18 cellular contexts compared by ENCODE assay signal in the genomic region with DNA sequence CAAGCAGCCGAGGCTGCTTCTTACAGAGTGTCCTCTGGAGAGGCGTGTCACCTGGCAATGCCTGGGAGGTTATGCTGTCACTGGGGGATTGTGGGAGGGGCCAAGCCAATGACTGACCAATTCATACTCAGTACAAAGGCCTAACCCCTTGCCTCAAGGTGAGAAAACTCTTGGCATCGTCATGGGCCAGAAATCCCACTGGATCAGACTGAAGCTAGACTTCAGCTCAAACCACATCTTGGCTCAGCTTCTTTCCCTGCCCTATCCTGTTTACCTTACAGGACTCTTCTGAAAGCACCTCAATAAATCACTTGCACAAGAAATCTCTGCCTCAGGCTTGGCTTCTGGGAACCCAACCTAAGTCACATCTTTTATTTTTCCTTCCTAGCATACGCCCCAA. TPM values are rescaled to one million over a fixed set of nuclear protein-coding genes. Genes with fewer than 3 reads are reported as not detected.
A peak's percentile ranks its signal among the peaks of the same experiment; 100 is the strongest.
DNase-seq lines count a peak whose midpoint lies in the region; ATAC-seq and TF ChIP-seq lines count a peak whose summit lies in the region.
"Had no signal": no experiment of that assay in that cellular context is flagged by ENCODE, and none has a peak within 500 bp of the region (broad histone marks: within the 10 kb centered on the region; RNA-seq: fewer than 3 reads in every experiment).

No MANE protein-coding gene starts in this region.

- peaks cover 2% of the 10 kb centered on the region for H3K4me1 ChIP-seq in right cardiac atrium (ENCODE audit: control insufficient read depth, insufficient read depth, low read length)
- H3K4me1 ChIP-seq in psoas muscle = peaks cover 24% of the 10 kb centered on the region
- no peaks in the 10 kb centered on the region for H3K4me1 ChIP-seq in uterus
- H3K4me1 ChIP-seq: colonic mucosa had no signal

- no peak for TF ChIP-seq POLR2A in uterus (IDR thresholded peaks at IDR 0.05)

- intact Hi-C loops in right cardiac atrium (cut with DNase I) = loop anchor here (2.0 to 10.0 kb wide), 5 partner anchors 92 to 264 kb away; no protein-coding TSS in a partner anchor
- intact Hi-C loops in psoas muscle (cut with DNase I) = no loop called here
- intact Hi-C loops in uterus (cut with DNase I; ENCODE audit: low total_unique reads) = loop anchor here (10.0 kb wide), 1 partner anchor 272 kb away; no protein-coding TSS in a partner anchor

- no peak for TF ChIP-seq CTCF in psoas muscle (IDR thresholded peaks at IDR 0.05)
- TF ChIP-seq CTCF in uterus (IDR thresholded peaks at IDR 0.05) = no peak

- ATAC-seq in right cardiac atrium (peak; percentile 3 to 7), psoas muscle (peak in 3 of 4 donors; percentile 35 to 59 (median 39)), GM21619 (IDR thresholded peaks at IDR 0.05; ENCODE audit: unreplicated experiment) (no peak), HG03025 (IDR thresholded peaks at IDR 0.05; ENCODE audit: low FRiP score, unreplicated experiment) (no peak)
- ATAC-seq: activated CD8-positive, alpha-beta memory T cell treated with anti-CD3 and anti-CD28 coated beads, Interleukin-2, amount 10 ng/mL, durations not matched to agents 7 days and 5 days had no signal

- H3K4me3 ChIP-seq in right cardiac atrium (ENCODE audit: low read length) (no peak overlapping the region), psoas muscle (no peak overlapping the region), uterus (no peak overlapping the region)
- H3K4me3 ChIP-seq: colonic mucosa had no signal

- H3K27me3 ChIP-seq in right cardiac atrium (ENCODE audit: control insufficient read depth, insufficient read depth) (no peaks in the 10 kb centered on the region), psoas muscle (ENCODE audit: insufficient read depth in 3 of 3, low read length in 2 of 3) (no peaks in the 10 kb centered on the region), uterus (no peaks in the 10 kb centered on the region)
- H3K27me3 ChIP-seq: colonic mucosa had no signal

- DNase-seq in Daoy (ENCODE audit: low read depth) = peak; percentile 39
- peak; percentile 33 for DNase-seq in amniotic epithelial cell (ENCODE audit: low read depth)
- DNase-seq in right cardiac atrium = no peak
- no peak for DNase-seq in psoas muscle
- DNase-seq in NCI-H526 (lab: John Stamatoyannopoulos, UW) = no peak
- no peak for DNase-seq in uterus
- DNase-seq: activated CD8-positive, alpha-beta memory T cell treated with anti-CD3 and anti-CD28 coated beads, Interleukin-2, amount 10 ng/mL, durations not matched to agents 7 days and 5 days; activated effector memory CD4-positive, alpha-beta T cell treated with anti-CD3 and anti-CD28 coated beads, Interleukin-2, amount 50 U/mL, for 16 hours; CD4-positive, alpha-beta memory T cell; colonic mucosa; head of caudate nucleus; KG1; NCI-H1105; stimulated activated CD4-positive, alpha-beta T cell treated with anti-CD3 and anti-CD28 coated beads, Interleukin-12 subunit alpha, Interleukin-12 subunit beta, amount 100 ng/mL, for 4 hours; stimulated activated naive CD4-positive, alpha-beta T cell had no signal

- H3K9me3 ChIP-seq in right cardiac atrium (ENCODE audit: control insufficient read depth, low read length) (no peaks in the 10 kb centered on the region), psoas muscle (no peaks in the 10 kb centered on the region), uterus (no peaks in the 10 kb centered on the region)
- H3K9me3 ChIP-seq: colonic mucosa had no signal

- WGBS in right cardiac atrium = 63% methylated on average over 4 of the region's 4 CpGs
- WGBS in psoas muscle, 3 donors = 63 to 74% (median 69%) methylated on average over 4 of the region's 4 CpGs

- H3K27ac ChIP-seq in right cardiac atrium (ENCODE audit: low read length) = peak overlapping the region; percentile 86
- peak overlapping the region; percentile 77 for H3K27ac ChIP-seq in psoas muscle
- no peak overlapping the region for H3K27ac ChIP-seq in uterus
- H3K27ac ChIP-seq: colonic mucosa, HL-60 had no signal

- peaks cover 0 to 43% of the 10 kb centered on the region in 2 donors for H3K36me3 ChIP-seq in psoas muscle (ENCODE audit: insufficient read depth in 1 of 2, low read depth in 1 of 2)
- H3K36me3 ChIP-seq in uterus = no peaks in the 10 kb centered on the region

RNA-seq across cellular contexts. Expression of a gene that starts 9.5 kb away (rescaled TPM):
- total RNA-seq in Daoy (2014; rRNA removed; shearing (Covaris generic)) = 59.1 and 72.6 TPM in 2 replicates
- total RNA-seq in right cardiac atrium (10 to 100 TPM; 75.6 to 95.8 (median 81.3) TPM), psoas muscle (10 to 100 TPM; 48.6 to 65.8 (median 63.5) TPM), uterus (10 to 100 TPM; 17.6 to 64.8 (median 51.7) TPM)
- polyA plus RNA-seq in right cardiac atrium (87.7 TPM), psoas muscle (10 to 100 TPM; 68.7 to 73.7 (median 71.5) TPM)

RNA-seq across cellular contexts. Expression of a gene that starts 9.6 kb away (rescaled TPM):
- total RNA-seq in Daoy (2014; rRNA removed; shearing (Covaris generic)) = 27.7 and 32.6 TPM in 2 replicates
- 10 to 100 TPM; 31.3 to 41.6 (median 39.4) TPM for total RNA-seq in right cardiac atrium
- 34.6 TPM for polyA plus RNA-seq in right cardiac atrium
- 10 to 100 TPM; 26.6 to 37.9 (median 30.6) TPM for total RNA-seq in psoas muscle
- polyA plus RNA-seq in psoas muscle = 10 to 100 TPM; 26.5 to 51.3 (median 28.0) TPM
- 10 to 100 TPM in 3 of 4 donors, 1 to 10 TPM in 1; 5.9 to 25.5 (median 16.5) TPM for total RNA-seq in uterus

Comparison
In these comparisons a context has a peak if more than half of its experiments do, and no peak if none do; other contexts are left out.
1. DNase-seq: peak in Daoy (single experiment) and amniotic epithelial cell (single experiment); none in right cardiac atrium (0 of 3), psoas muscle (0 of 2), NCI-H526 (0 of 2) and uterus (0 of 2).
2. ATAC-seq: peak in right cardiac atrium (2 of 2) and psoas muscle (3 of 4); none in GM21619 (single experiment) and HG03025 (single experiment).
3. H3K27ac ChIP-seq: peak in right cardiac atrium (single experiment) and psoas muscle (single experiment); none in uterus (0 of 2).
4. intact Hi-C loops: an anchor here in right cardiac atrium (2.0 to 10.0 kb wide) and uterus (10.0 kb wide); none called in psoas muscle.